Comparison of ENCODE assay signal across 1 cellular context in the genomic region with DNA sequence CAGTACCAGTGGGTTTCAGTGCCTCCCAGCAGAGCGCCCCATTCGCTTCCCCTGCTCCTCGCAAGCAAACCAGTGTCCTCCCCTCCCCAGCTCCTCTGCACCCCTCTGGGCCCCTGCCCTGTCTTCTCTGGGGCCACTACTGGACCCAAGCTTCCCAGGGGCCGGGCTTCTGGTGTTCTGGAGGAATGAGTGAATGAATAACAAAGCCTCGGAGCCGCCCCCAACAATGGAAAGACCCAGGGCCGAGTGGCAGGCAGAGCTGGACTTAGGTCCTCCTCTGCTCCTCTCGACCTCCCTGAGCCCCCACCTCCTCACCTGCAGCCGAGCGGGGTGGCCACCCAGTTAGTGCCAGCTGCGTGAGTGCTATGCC.
TF ChIP-seq lines count a peak whose summit lies in the region.

No MANE protein-coding gene starts in this region.

TF ChIP-seq in K562, 482 proteins besides CTCF, POLR2A, EP300 and RAD21:
- no peak for TF ChIP-seq SAP30 (IDR thresholded peaks at IDR 0.05; ENCODE audit: borderline replicate concordance, insufficient read depth, low read depth, low read length, poor library complexity, severe bottlenecking)
- TF ChIP-seq, protein P1, sequence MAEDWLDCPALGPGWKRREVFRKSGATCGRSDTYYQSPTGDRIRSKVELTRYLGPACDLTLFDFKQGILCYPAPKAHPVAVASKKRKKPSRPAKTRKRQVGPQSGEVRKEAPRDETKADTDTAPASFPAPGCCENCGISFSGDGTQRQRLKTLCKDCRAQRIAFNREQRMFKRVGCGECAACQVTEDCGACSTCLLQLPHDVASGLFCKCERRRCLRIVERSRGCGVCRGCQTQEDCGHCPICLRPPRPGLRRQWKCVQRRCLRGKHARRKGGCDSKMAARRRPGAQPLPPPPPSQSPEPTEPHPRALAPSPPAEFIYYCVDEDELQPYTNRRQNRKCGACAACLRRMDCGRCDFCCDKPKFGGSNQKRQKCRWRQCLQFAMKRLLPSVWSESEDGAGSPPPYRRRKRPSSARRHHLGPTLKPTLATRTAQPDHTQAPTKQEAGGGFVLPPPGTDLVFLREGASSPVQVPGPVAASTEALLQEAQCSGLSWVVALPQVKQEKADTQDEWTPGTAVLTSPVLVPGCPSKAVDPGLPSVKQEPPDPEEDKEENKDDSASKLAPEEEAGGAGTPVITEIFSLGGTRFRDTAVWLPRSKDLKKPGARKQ (CRISPR knock-in tag; IDR thresholded peaks at IDR 0.05) = no peak
- no peak for TF ChIP-seq ILK (tag; IDR thresholded peaks at IDR 0.05; ENCODE audit: borderline replicate concordance, low read depth)
- TF ChIP-seq, protein P2, sequence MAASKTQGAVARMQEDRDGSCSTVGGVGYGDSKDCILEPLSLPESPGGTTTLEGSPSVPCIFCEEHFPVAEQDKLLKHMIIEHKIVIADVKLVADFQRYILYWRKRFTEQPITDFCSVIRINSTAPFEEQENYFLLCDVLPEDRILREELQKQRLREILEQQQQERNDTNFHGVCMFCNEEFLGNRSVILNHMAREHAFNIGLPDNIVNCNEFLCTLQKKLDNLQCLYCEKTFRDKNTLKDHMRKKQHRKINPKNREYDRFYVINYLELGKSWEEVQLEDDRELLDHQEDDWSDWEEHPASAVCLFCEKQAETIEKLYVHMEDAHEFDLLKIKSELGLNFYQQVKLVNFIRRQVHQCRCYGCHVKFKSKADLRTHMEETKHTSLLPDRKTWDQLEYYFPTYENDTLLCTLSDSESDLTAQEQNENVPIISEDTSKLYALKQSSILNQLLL (CRISPR knock-in tag; IDR thresholded peaks at IDR 0.05; ENCODE audit: borderline replicate concordance) = no peak
- TF ChIP-seq CREM (IDR thresholded peaks at IDR 0.05; ENCODE audit: low read depth) = no peak
- no peak for TF ChIP-seq NCOA2 (IDR thresholded peaks at IDR 0.05; ENCODE audit: partially characterized antibody in 2 of 2)
- no peak for TF ChIP-seq COPS2 (conservative IDR thresholded peaks at IDR 0.05)
- no peak for TF ChIP-seq FUS (optimal IDR thresholded peaks at IDR 0.05; ENCODE audit: low read depth, low read length)
- no peak for TF ChIP-seq MTA3 (IDR thresholded peaks at IDR 0.05; ENCODE audit: borderline replicate concordance)
